Comparison of ENCODE assay signal across 14 cellular contexts in the genomic region with DNA sequence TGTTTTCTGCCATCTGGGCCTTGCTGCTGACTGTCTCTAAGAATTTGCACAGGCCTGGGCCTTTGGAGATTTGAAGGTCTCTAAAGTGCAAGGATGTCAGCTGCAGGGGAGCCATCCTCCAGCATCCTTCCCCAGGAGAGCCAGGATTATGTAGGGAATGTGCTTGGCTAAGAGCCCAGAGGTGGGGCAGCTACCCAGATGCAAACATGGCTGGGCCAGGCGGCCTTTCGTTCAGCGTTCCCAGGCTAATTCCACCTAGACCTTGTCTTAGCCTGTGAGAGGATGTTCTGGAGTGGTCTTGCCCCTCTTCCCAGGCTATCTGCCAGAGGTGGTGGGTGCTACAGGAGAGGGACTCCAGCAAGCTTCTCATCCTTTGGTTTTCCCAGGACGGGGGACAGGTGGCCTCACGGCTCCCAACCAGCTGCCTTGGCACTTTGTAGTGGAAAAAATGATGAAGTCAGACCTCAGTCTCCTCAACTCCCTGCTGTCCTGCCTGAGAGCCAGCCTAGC. TPM values are rescaled to one million over a fixed set of nuclear protein-coding genes. Genes with fewer than 3 reads are reported as not detected.
DNase-seq lines count a peak whose midpoint lies in the region; FAIRE-seq and TF ChIP-seq lines count a peak whose summit lies in the region.
"Had no signal": no experiment of that assay in that cellular context is flagged by ENCODE, and none has a peak within 500 bp of the region (broad histone marks: within the 10 kb centered on the region; RNA-seq: fewer than 3 reads in every experiment).

No MANE protein-coding gene starts in this region.

- no peak overlapping the region for H3K4me3 ChIP-seq in uterus
- H3K4me3 ChIP-seq: colonic mucosa, right lobe of liver had no signal

- H3K4me1 Mint-ChIP-seq in progenitor cell of endocrine pancreas (ENCODE audit: low read depth), result peaks cover 13% of the 10 kb centered on the region

- intact Hi-C loops in uterus (cut with DNase I; ENCODE audit: low total_unique reads), result no loop called here

- H3K9me3 ChIP-seq in uterus, result no peaks in the 10 kb centered on the region
- H3K9me3 ChIP-seq: colonic mucosa, right lobe of liver, SK-N-SH had no signal

- peak; percentile 49 for DNase-seq in activated CD8-positive, alpha-beta memory T cell treated with anti-CD3 and anti-CD28 coated beads for 24 hours
- DNase-seq in activated CD8-positive, alpha-beta memory T cell treated with anti-CD3 and anti-CD28 coated beads, Interleukin-2, amount 50 U/mL, for 4 hours, result no peak
- DNase-seq in cerebellar cortex (ENCODE audit: low spot score), result peak; percentile 18
- DNase-seq in mucosa of gallbladder (ENCODE audit: low spot score), result peak; percentile 46
- DNase-seq in uterus, result peak; percentile 50 to 57
- DNase-seq in HTR-8/SVneo (ENCODE audit: insufficient read length, low spot score), result no peak
- DNase-seq in DMS79 (lab: John Stamatoyannopoulos, UW), result no peak
- DNase-seq in progenitor cell of endocrine pancreas (ENCODE audit: low spot score, unreplicated experiment), result no peak
- DNase-seq: ACHN; activated CD4-positive, CD25-positive, alpha-beta regulatory T cell treated with anti-CD3 and anti-CD28 coated beads, Interleukin-2, amount 50 U/mL, for 72 hours; colonic mucosa; KG1; SK-N-SH had no signal

- TF ChIP-seq POLR2A in uterus (IDR thresholded peaks at IDR 0.05), result no peak

- no peak for FAIRE-seq in HTR-8/SVneo (lab: Jason Lieb, UNC)

- H3K27me3 ChIP-seq in uterus, result no peaks in the 10 kb centered on the region
- H3K27me3 ChIP-seq: colonic mucosa, right lobe of liver had no signal

- no peak for TF ChIP-seq CTCF in uterus (IDR thresholded peaks at IDR 0.05)
- TF ChIP-seq CTCF in progenitor cell of endocrine pancreas (IDR thresholded peaks at IDR 0.05; ENCODE audit: unreplicated experiment), result no peak

- H3K36me3 ChIP-seq in uterus, result no peaks in the 10 kb centered on the region
- H3K36me3 ChIP-seq: colonic mucosa, right lobe of liver had no signal

- H3K9me3 Mint-ChIP-seq in progenitor cell of endocrine pancreas (ENCODE audit: low read depth), result peaks cover 4% of the 10 kb centered on the region

- peaks cover 0 to 21% of the 10 kb centered on the region in 2 donors for H3K4me1 ChIP-seq in uterus
- H3K4me1 ChIP-seq: colonic mucosa, right lobe of liver had no signal

- peaks cover 16% of the 10 kb centered on the region for H3K27me3 Mint-ChIP-seq in progenitor cell of endocrine pancreas

- H3K4me3 Mint-ChIP-seq in progenitor cell of endocrine pancreas (ENCODE audit: low read depth), result no peak overlapping the region

- H3K27ac Mint-ChIP-seq in progenitor cell of endocrine pancreas, result no peak overlapping the region

- peak overlapping the region; percentile 94 to 98 for H3K27ac ChIP-seq in uterus
- H3K27ac ChIP-seq: colonic mucosa, right lobe of liver had no signal

- H3K36me3 Mint-ChIP-seq in progenitor cell of endocrine pancreas (ENCODE audit: insufficient read depth), result no peaks in the 10 kb centered on the region

RNA-seq across cellular contexts. Expression of a gene that starts 7.7 kb away (rescaled TPM):
- total RNA-seq in mucosa of gallbladder (101 TPM), uterus (100 to 1,000 TPM in 3 of 4 donors, 10 to 100 TPM in 1; 64.7 to 460 (median 140) TPM), progenitor cell of endocrine pancreas (18.4 and 19.3 TPM in 2 replicates)

Comparison
In these comparisons a context has a peak if more than half of its experiments do, and no peak if none do; other contexts are left out.
1. DNase-seq: peak in activated CD8-positive, alpha-beta memory T cell treated with anti-CD3 and anti-CD28 coated beads for 24 hours (single experiment), cerebellar cortex (single experiment), mucosa of gallbladder (single experiment) and uterus (2 of 2); none in activated CD8-positive, alpha-beta memory T cell treated with anti-CD3 and anti-CD28 coated beads, Interleukin-2, amount 50 U/mL, for 4 hours (single experiment), HTR-8/SVneo (single experiment), DMS79 (single experiment) and progenitor cell of endocrine pancreas (single experiment).